Comparison of ENCODE assay signal across 8 cellular contexts in the genomic region with DNA sequence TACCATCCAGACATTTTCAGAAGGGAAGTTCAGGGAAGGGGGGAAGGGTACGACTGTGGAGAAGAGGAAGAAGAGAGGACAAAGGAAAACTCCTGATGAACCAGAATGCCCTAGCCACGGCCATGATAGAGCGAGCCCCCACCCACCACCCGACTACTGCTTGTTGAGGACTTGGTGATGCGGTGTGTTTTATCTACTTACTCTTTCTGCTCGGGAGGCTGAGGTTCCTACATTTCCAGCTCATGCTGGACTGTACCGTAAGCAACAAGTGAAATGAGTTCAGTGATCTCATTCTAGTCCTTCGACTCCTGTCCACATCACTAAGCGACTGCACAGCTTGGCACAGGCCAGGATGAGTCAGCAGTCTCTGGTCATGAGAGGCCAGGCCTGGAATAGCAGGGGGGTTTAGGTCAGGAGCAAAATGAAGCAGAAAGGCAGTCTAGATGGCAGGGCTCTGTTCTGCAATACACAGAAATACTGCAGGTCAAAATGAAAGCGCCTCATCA.
DNase-seq lines count a peak whose midpoint lies in the region; ATAC-seq and TF ChIP-seq lines count a peak whose summit lies in the region.

No MANE protein-coding gene starts in this region.

- peaks cover 0 to 6% (median 0%) of the 10 kb centered on the region in 3 donors for H3K4me1 Mint-ChIP-seq in T-cell

- no peaks in the 10 kb centered on the region for H3K27me3 ChIP-seq in layer of hippocampus (ENCODE audit: control insufficient read depth, insufficient read depth, low read length)

- POLR2A ChIA-PET in T-cell (lab: Charles Lee), result no interaction called here

- DNase-seq in AG09309 (ENCODE audit: low read depth), result peak; percentile 88
- peak; percentile 82 for DNase-seq in NCI-H2029 (lab: John Stamatoyannopoulos, UW)
- peak; percentile 99 for DNase-seq in choroid plexus epithelial cell (ENCODE audit: low read depth)
- DNase-seq in stimulated activated naive CD8-positive, alpha-beta T cell treated with anti-CD3 and anti-CD28 coated beads, Interleukin-15, Interleukin-2, amounts not matched to agents 100 U/mL and 50 U/mL, for 24 hours, result no peak
- DNase-seq in stimulated activated CD4-positive, alpha-beta T cell treated with anti-CD3 and anti-CD28 coated beads, Interleukin-4, amount 100 ng/mL, for 4 hours, result no peak
- no peak for DNase-seq in T-cell
- no peak for DNase-seq in stimulated activated naive CD4-positive, alpha-beta T cell (lab: John Stamatoyannopoulos, UW)

- peak overlapping the region; percentile 56 for H3K4me3 ChIP-seq in AG09309 (ENCODE audit: control insufficient read depth, low read depth, low read length)
- peak overlapping the region; percentile 53 for H3K4me3 ChIP-seq in choroid plexus epithelial cell (ENCODE audit: low read depth, low read length)

- H3K27ac ChIP-seq in layer of hippocampus (ENCODE audit: low read depth, low read length), result peak overlapping the region; percentile 85

- CTCF ChIA-PET in T-cell (lab: Charles Lee), result no interaction called here

- no peaks in the 10 kb centered on the region for H3K27me3 Mint-ChIP-seq in T-cell

- no peak overlapping the region for H3K27ac Mint-ChIP-seq in T-cell

- no peak overlapping the region for H3K4me3 Mint-ChIP-seq in T-cell

- H3K36me3 Mint-ChIP-seq in T-cell, result peaks cover 38% of the 10 kb centered on the region

- ATAC-seq in stimulated activated naive CD8-positive, alpha-beta T cell treated with anti-CD3 and anti-CD28 coated beads, Interleukin-15, Interleukin-2, amounts not matched to agents 100 U/mL and 50 U/mL, for 24 hours, result peak; percentile 37
- no peak for ATAC-seq in T-cell (replicated peaks in 1 of 4)

- TF ChIP-seq CTCF in AG09309 (IDR thresholded peaks at IDR 0.05; ENCODE audit: control insufficient read depth, insufficient read depth, low read depth, low read length, missing control alignments), result no peak
- no peak for TF ChIP-seq CTCF in choroid plexus epithelial cell (conservative IDR thresholded peaks at IDR 0.05; ENCODE audit: low read depth, low read length)

- H3K9me3 Mint-ChIP-seq in T-cell, result no peaks in the 10 kb centered on the region

Comparison
In these comparisons a context has a peak if more than half of its experiments do, and no peak if none do; other contexts are left out.
1. DNase-seq: peak in AG09309 (single experiment), NCI-H2029 (single experiment) and choroid plexus epithelial cell (single experiment); none in stimulated activated naive CD8-positive, alpha-beta T cell treated with anti-CD3 and anti-CD28 coated beads, Interleukin-15, Interleukin-2, amounts not matched to agents 100 U/mL and 50 U/mL, for 24 hours (single experiment), stimulated activated CD4-positive, alpha-beta T cell treated with anti-CD3 and anti-CD28 coated beads, Interleukin-4, amount 100 ng/mL, for 4 hours (0 of 2), T-cell (0 of 34) and stimulated activated naive CD4-positive, alpha-beta T cell (0 of 6).